16 cellular contexts compared by ENCODE assay signal in genomic region chrX:9888953-9889470, GRCh38.
DNase-seq lines count a peak whose midpoint lies in the region; ATAC-seq and TF ChIP-seq lines count a peak whose summit lies in the region.
"Had no signal": no experiment of that assay in that cellular context is flagged by ENCODE, and none has a peak within 500 bp of the region (broad histone marks: within the 10 kb centered on the region; RNA-seq: fewer than 3 reads in every experiment).

No MANE protein-coding gene starts in this region.

- peaks cover 4% of the 10 kb centered on the region for H3K27me3 Mint-ChIP-seq in glutamatergic neuron (ENCODE audit: unreplicated experiment)

- H3K4me2 ChIP-seq in PC-3 (ENCODE audit: low read length): no peak overlapping the region

- peaks cover 14% of the 10 kb centered on the region for H3K4me1 Mint-ChIP-seq in glutamatergic neuron (ENCODE audit: low read depth, unreplicated experiment)

- intact Hi-C loops in PC-3 (cut with micrococcal nuclease): loop anchor here (5.0 kb wide), 1 partner anchor 98 kb away; no protein-coding TSS in a partner anchor

- no peak overlapping the region for H3K27ac ChIP-seq in PC-3 (ENCODE audit: low read length)

- no peaks in the 10 kb centered on the region for H3K36me3 Mint-ChIP-seq in glutamatergic neuron (ENCODE audit: unreplicated experiment)
- H3K36me3 Mint-ChIP-seq: CD14-positive monocyte; CD8-positive, alpha-beta T cell had no signal

- peak overlapping the region; percentile 94 for H3K27ac Mint-ChIP-seq in glutamatergic neuron (ENCODE audit: unreplicated experiment)
- H3K27ac Mint-ChIP-seq: CD14-positive monocyte; CD8-positive, alpha-beta T cell had no signal

- H4K20me1 ChIP-seq in PC-3 (ENCODE audit: low read length): no peaks in the 10 kb centered on the region

- no TSS peak for BruUV-seq in PC-3 (replicated peaks; lab: Mats Ljungman, UMichigan)

- H2AFZ ChIP-seq in PC-3 (ENCODE audit: low read length): no peak overlapping the region

- no peaks in the 10 kb centered on the region for H3K79me2 ChIP-seq in PC-3 (ENCODE audit: low read length)

- H3K4me1 ChIP-seq in PC-3 (ENCODE audit: insufficient read depth, low read length): peaks cover 4% of the 10 kb centered on the region
- H3K4me1 ChIP-seq: BE2C had no signal

- CTCF ChIA-PET in PC-3 (lab: Charles Lee): no interaction called here

- no peaks in the 10 kb centered on the region for H3F3A ChIP-seq in PC-3 (ENCODE audit: low read length, unreplicated experiment)

- H3K9me3 Mint-ChIP-seq in glutamatergic neuron (ENCODE audit: unreplicated experiment): peaks cover 3% of the 10 kb centered on the region
- H3K9me3 Mint-ChIP-seq: CD14-positive monocyte; CD8-positive, alpha-beta T cell had no signal

- POLR2A ChIA-PET in PC-3 (lab: Charles Lee; ENCODE audit: unreplicated experiment): no interaction called here

- no peaks in the 10 kb centered on the region; the same call in 1 of the 2 replicates for H3K36me3 ChIP-seq in PC-3 (ENCODE audit: low read depth, low read length)
- H3K36me3 ChIP-seq: BE2C had no signal

- TF ChIP-seq CTCF in AG09309 (IDR thresholded peaks at IDR 0.05; ENCODE audit: control insufficient read depth, insufficient read depth, low read depth, low read length, missing control alignments) (no peak), PC-3 (conservative IDR thresholded peaks at IDR 0.05; ENCODE audit: low read depth, low read length) (no peak), glutamatergic neuron (IDR thresholded peaks at IDR 0.05; ENCODE audit: partially characterized antibody, unreplicated experiment) (no peak)

- H3K27me3 ChIP-seq in PC-3 (ENCODE audit: low read length): no peaks in the 10 kb centered on the region
- H3K27me3 ChIP-seq: BE2C had no signal

- no peak overlapping the region for H3K4me3 Mint-ChIP-seq in glutamatergic neuron (ENCODE audit: unreplicated experiment)
- H3K4me3 Mint-ChIP-seq: CD14-positive monocyte; CD8-positive, alpha-beta T cell had no signal

- H3K9ac ChIP-seq in PC-3 (ENCODE audit: low read length): no peak overlapping the region

- DNase-seq in AG09309 (ENCODE audit: low read depth) (peak; percentile 65), ELR (ENCODE audit: low read depth) (peak; percentile 18), PC-3 (peak; percentile 43), glutamatergic neuron (no peak), SIG-M5 treated with dmso at 0.1 percent for 504 hours (lab: John Stamatoyannopoulos, UW; ENCODE audit: unreplicated experiment) (no peak), mucosa of gallbladder (ENCODE audit: low spot score) (no peak)
- DNase-seq: 8988T; ACHN; BE2C; Caco-2; CD8-positive, alpha-beta T cell; DND-41; HCEC 1CT had no signal

- no peak for ATAC-seq in PC-3
- no peak for ATAC-seq in GM19452 (IDR thresholded peaks at IDR 0.05; ENCODE audit: unreplicated experiment)
- ATAC-seq: CD8-positive, alpha-beta T cell had no signal

- H3K4me3 ChIP-seq in AG09309 (ENCODE audit: control insufficient read depth, low read depth, low read length): no peak overlapping the region
- H3K4me3 ChIP-seq in PC-3 (ENCODE audit: low read length): no peak overlapping the region
- H3K4me3 ChIP-seq: GM12878 had no signal

- H3K9me2 ChIP-seq in PC-3 (replicated peaks; ENCODE audit: low read length): no peaks in the 10 kb centered on the region

- H3K9me3 ChIP-seq in PC-3 (ENCODE audit: low read length): no peaks in the 10 kb centered on the region
- H3K9me3 ChIP-seq: BE2C, Caco-2 had no signal

Comparison
In these comparisons a context has a peak if more than half of its experiments do, and no peak if none do; other contexts are left out.
1. DNase-seq: peak in AG09309 (single experiment), ELR (single experiment) and PC-3 (single experiment); none in glutamatergic neuron (single experiment), SIG-M5 treated with dmso at 0.1 percent for 504 hours (single experiment) and mucosa of gallbladder (single experiment).